Comparison of ENCODE assay signal across 7 cellular contexts in the genomic region with DNA sequence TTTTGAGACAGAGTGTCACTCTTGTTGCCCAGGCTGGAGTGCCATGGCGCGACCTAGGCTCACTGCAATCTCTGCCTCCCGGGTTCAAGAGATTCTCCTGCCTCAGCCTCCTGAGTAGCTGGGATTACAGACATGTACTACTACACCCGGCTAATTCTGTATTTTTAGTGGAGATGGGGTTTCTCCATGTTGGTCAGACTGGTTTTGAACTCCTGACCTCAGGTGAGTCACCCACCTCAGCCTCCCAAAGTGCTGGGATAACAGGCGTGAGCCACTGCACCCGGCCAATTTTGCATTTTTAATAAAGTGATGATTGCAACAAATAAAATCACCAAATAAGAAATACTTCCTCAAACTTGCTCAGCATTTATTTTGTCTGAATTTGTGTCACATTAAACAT. TPM values are rescaled to one million over a fixed set of nuclear protein-coding genes. Genes with fewer than 3 reads are reported as not detected.
A peak's percentile ranks its signal among the peaks of the same experiment; 100 is the strongest.
DNase-seq lines count a peak whose midpoint lies in the region; ATAC-seq and TF ChIP-seq lines count a peak whose summit lies in the region.
"Not testable (repeated sequence)": the region's sequence is repeated elsewhere in the genome, so short reads cannot be mapped to it uniquely, and the experiment has no call there.

No MANE protein-coding gene starts in this region.

- not testable (repeated sequence) for H4K20me1 ChIP-seq in PC-3 (ENCODE audit: low read length); mammary epithelial cell (ENCODE audit: insufficient read depth, low read length)

- H3K79me2 ChIP-seq in PC-3 (ENCODE audit: low read length); mammary epithelial cell (ENCODE audit: insufficient read depth, low read length): not testable (repeated sequence)

- not testable (repeated sequence) for H3K9me3 Mint-ChIP-seq in activated CD4-positive, alpha-beta T cell treated with anti-CD3 and anti-CD28 coated beads, Interleukin-2, amount 10 ng/mL, durations not matched to agents 24 days and 14 days

- not testable (repeated sequence) for H3K9me3 ChIP-seq in PC-3 (ENCODE audit: low read length); mammary epithelial cell (replicated peaks; ENCODE audit: insufficient read depth, low read length)

- H3K4me3 Mint-ChIP-seq in activated CD4-positive, alpha-beta T cell treated with anti-CD3 and anti-CD28 coated beads, Interleukin-2, amount 10 ng/mL, durations not matched to agents 24 days and 14 days = not testable (repeated sequence)

- intact Hi-C loops in PC-3 (cut with micrococcal nuclease) (loop anchor here (10.0 kb wide), 1 partner anchor 305 kb away; a partner anchor contains a TSS), mammary epithelial cell (cut with micrococcal nuclease) (loop anchor here (5.0 kb wide), 1 partner anchor 97 kb away; no protein-coding TSS in a partner anchor)
- intact Hi-C loops in activated CD4-positive, alpha-beta T cell treated with anti-CD3 and anti-CD28 coated beads, Interleukin-2, amount 10 ng/mL, durations not matched to agents 24 days and 14 days (cut with micrococcal nuclease) = not testable (repeated sequence)

- dilution Hi-C loops in mammary epithelial cell (cut with HindIII; ENCODE audit: low sequenced_read_pairs) = not testable (repeated sequence)

- not testable (repeated sequence) for H3F3A ChIP-seq in PC-3 (ENCODE audit: low read length, unreplicated experiment)

- not testable (repeated sequence) for H3K4me3 ChIP-seq in PC-3 (ENCODE audit: low read length); mammary epithelial cell (replicated peaks in 1 of 3; ENCODE audit: insufficient read depth in 1 of 3, low read depth in 2 of 3, low read length in 3 of 3)

- peaks cover 17% of the 10 kb centered on the region for H3K4me1 Mint-ChIP-seq in activated CD4-positive, alpha-beta T cell treated with anti-CD3 and anti-CD28 coated beads, Interleukin-2, amount 10 ng/mL, durations not matched to agents 24 days and 14 days

- not testable (repeated sequence) for H3K27me3 ChIP-seq in PC-3 (ENCODE audit: low read length); mammary epithelial cell (ENCODE audit: insufficient read depth, low read length)

- POLR2A ChIA-PET in PC-3 (lab: Charles Lee; ENCODE audit: unreplicated experiment) = not testable (repeated sequence)

- DNase-seq in A172 (ENCODE audit: low spot score) = peak; percentile 49
- DNase-seq in EL = peak; percentile 28
- peak; percentile 42 for DNase-seq in HK-2 (ENCODE audit: unreplicated experiment)
- peak; percentile 43 for DNase-seq in PC-3
- peak; percentile 50 for DNase-seq in activated CD4-positive, alpha-beta T cell treated with anti-CD3 and anti-CD28 coated beads, Interleukin-2, amount 10 ng/mL, durations not matched to agents 24 days and 14 days
- DNase-seq in mammary epithelial cell = peak; percentile 24
- peak; percentile 66 for DNase-seq in kidney tubule cell (ENCODE audit: low spot score)

- not testable (repeated sequence) for BruUV-seq in PC-3 (replicated peaks; lab: Mats Ljungman, UMichigan); mammary epithelial cell (replicated peaks; lab: Mats Ljungman, UMichigan)

- H3K27ac Mint-ChIP-seq in activated CD4-positive, alpha-beta T cell treated with anti-CD3 and anti-CD28 coated beads, Interleukin-2, amount 10 ng/mL, durations not matched to agents 24 days and 14 days = not testable (repeated sequence)

- H3K27ac ChIP-seq in PC-3 (ENCODE audit: low read length); mammary epithelial cell (ENCODE audit: insufficient read depth, low read depth, low read length): not testable (repeated sequence)

- not testable (repeated sequence) for TF ChIP-seq CTCF in PC-3 (conservative IDR thresholded peaks at IDR 0.05; ENCODE audit: low read depth, low read length); mammary epithelial cell (conservative IDR thresholded peaks at IDR 0.05 in 1 of 2, IDR thresholded peaks at IDR 0.05 in 1 of 2; ENCODE audit: extremely low read depth in 1 of 2, insufficient read depth in 1 of 2, low read depth in 1 of 2, low read length in 2 of 2)

- not testable (repeated sequence) for H3K27me3 Mint-ChIP-seq in activated CD4-positive, alpha-beta T cell treated with anti-CD3 and anti-CD28 coated beads, Interleukin-2, amount 10 ng/mL, durations not matched to agents 24 days and 14 days

- in situ Hi-C loops in mammary epithelial cell (cut with MboI; ENCODE audit: low sequenced_read_pairs in 2 of 2) = loop anchor here in 1 of 2 donors (25.0 kb wide), 1 partner anchor 527 kb away; a partner anchor contains a TSS

- not testable (repeated sequence) for H2AFZ ChIP-seq in PC-3 (ENCODE audit: low read length); mammary epithelial cell (ENCODE audit: low read depth, low read length)

- not testable (repeated sequence) for ATAC-seq in PC-3

- H3K36me3 ChIP-seq in PC-3 (ENCODE audit: low read depth, low read length) = peaks cover 29% of the 10 kb centered on the region; the same call in 1 of the 2 replicates
- H3K36me3 ChIP-seq in mammary epithelial cell (ENCODE audit: insufficient read depth, low read length) = not testable (repeated sequence)

- WGBS in mammary epithelial cell (ENCODE audit: low coverage, missing lambda C conversion rate) = 73% methylated on average over 3 of the region's 6 CpGs

- not testable (repeated sequence) for H3K4me1 ChIP-seq in PC-3 (ENCODE audit: insufficient read depth, low read length)
- peaks cover 13% of the 10 kb centered on the region for H3K4me1 ChIP-seq in mammary epithelial cell (ENCODE audit: insufficient read depth, low read length)

- H3K36me3 Mint-ChIP-seq in activated CD4-positive, alpha-beta T cell treated with anti-CD3 and anti-CD28 coated beads, Interleukin-2, amount 10 ng/mL, durations not matched to agents 24 days and 14 days (ENCODE audit: low read depth) = peaks cover 39% of the 10 kb centered on the region

- H3K9ac ChIP-seq in PC-3 (ENCODE audit: low read length); mammary epithelial cell (ENCODE audit: insufficient read depth, low read length): not testable (repeated sequence)

- H3K9me2 ChIP-seq in PC-3 (replicated peaks; ENCODE audit: low read length) = not testable (repeated sequence)

- CTCF ChIA-PET in PC-3 (lab: Charles Lee); mammary epithelial cell (lab: Charles Lee; ENCODE audit: low non-redundant PET): not testable (repeated sequence)

- 0 out of 2 replicates have a peak overlapping the region, but pooled peaks have one; percentile 2 for H3K4me2 ChIP-seq in PC-3 (ENCODE audit: low read length)
- H3K4me2 ChIP-seq in mammary epithelial cell (ENCODE audit: insufficient read depth, low read depth, low read length) = not testable (repeated sequence)

RNA-seq across cellular contexts. Expression of a gene that starts 35.9 kb away (rescaled TPM):
- total RNA-seq in A172 (2014; rRNA removed; shearing (Covaris generic)) = 40.3 and 50.6 TPM in 2 replicates
- total RNA-seq in PC-3 (2014; rRNA removed) = 24.6 and 32.0 TPM in 2 replicates
- 37.1 and 47.7 TPM in 2 replicates for total RNA-seq in activated CD4-positive, alpha-beta T cell treated with anti-CD3 and anti-CD28 coated beads, Interleukin-2, amount 10 ng/mL, durations not matched to agents 24 days and 14 days
- total RNA-seq in mammary epithelial cell = 10 to 100 TPM; 13.7 to 19.4 TPM
- 10.1 TPM for polyA plus RNA-seq in mammary epithelial cell
- 48.1 TPM for polyA minus RNA-seq in mammary epithelial cell
